In the genomic region with DNA sequence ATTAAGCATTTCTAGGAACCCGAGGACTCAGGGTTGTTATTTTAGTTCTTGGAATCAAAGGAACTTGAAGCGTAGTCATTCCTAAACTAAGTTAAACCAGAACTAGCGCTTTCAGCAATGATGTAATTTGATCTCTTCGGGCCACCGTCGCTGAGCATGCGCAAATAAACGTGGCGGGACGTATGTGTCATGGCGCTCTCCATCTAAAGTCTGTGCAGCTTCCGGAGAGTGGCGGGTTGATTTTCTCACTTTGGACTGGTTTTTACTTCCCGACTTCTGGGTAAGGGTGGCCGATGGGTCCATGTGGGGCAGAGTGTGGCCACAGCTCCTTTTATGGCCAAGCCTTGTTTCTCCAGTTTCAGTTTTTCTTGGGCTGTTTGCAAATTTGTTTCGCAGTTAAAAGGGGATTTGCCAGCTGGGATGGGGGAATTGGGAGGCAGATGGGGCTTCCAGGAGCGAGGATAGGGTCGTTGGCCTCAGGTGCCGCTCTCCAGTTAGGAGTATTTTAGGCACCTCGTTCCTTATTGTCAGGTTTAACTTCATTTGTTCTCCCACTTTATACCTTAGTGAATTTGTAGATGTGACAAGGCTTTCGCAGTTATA, we compare ENCODE assay signal across 8 cellular contexts. TPM values are rescaled to one million over a fixed set of nuclear protein-coding genes. Genes with fewer than 3 reads are reported as not detected.
DNase-seq lines count a peak whose midpoint lies in the region; TF ChIP-seq lines count a peak whose summit lies in the region.

TSS of gene CDKAL1 (plus strand) at position 163 of the 603 bp plus-strand sequence. CDS start 11,894 bp downstream, outside the sequence.

- H3K27me3 ChIP-seq in H7 (ENCODE audit: control insufficient read depth, insufficient read depth, low read length) (no peaks in the 10 kb centered on the region), neural cell (ENCODE audit: insufficient read depth, low read depth, low read length) (no peaks in the 10 kb centered on the region), stomach (no peaks in the 10 kb centered on the region)

- no peaks in the 10 kb centered on the region for H3F3A ChIP-seq in neural cell (ENCODE audit: insufficient read depth, low read length, poor library complexity, severe bottlenecking)

- TF ChIP-seq CTCF in fibroblast of villous mesenchyme (IDR thresholded peaks at IDR 0.05; ENCODE audit: insufficient read depth, low read depth, low read length) (no peak), neural cell (IDR thresholded peaks at IDR 0.05; ENCODE audit: poor library complexity, severe bottlenecking) (no peak), stomach (IDR thresholded peaks at IDR 0.05) (no peak)

- TF ChIP-seq EP300 in neural cell (conservative IDR thresholded peaks at IDR 0.05; ENCODE audit: poor library complexity, severe bottlenecking) (peak; percentile 19), stomach (IDR thresholded peaks at IDR 0.05) (no peak)

- TF ChIP-seq POLR2A in stomach (IDR thresholded peaks at IDR 0.05), result no peak

- peak within 1 kb of the TSS; percentile 94 for H2AFZ ChIP-seq in neural cell (ENCODE audit: low read depth, low read length)

- intact Hi-C loops in stomach (cut with DNase I; ENCODE audit: low total_unique reads), result no loop called here

- H3K9ac ChIP-seq in neural cell (ENCODE audit: low read length), result peak within 1 kb of the TSS; percentile 73

- H3K27ac ChIP-seq in neural cell (ENCODE audit: low read length) (peak within 1 kb of the TSS; percentile 67), stomach (peak within 1 kb of the TSS; percentile 81 to 93 (median 92))

- no peaks in the 10 kb centered on the region for H4K20me1 ChIP-seq in neural cell (ENCODE audit: insufficient read depth)

- H3K9me2 ChIP-seq in neural cell (ENCODE audit: insufficient read depth, low read length), result no peaks in the 10 kb centered on the region

- H3K4me1 ChIP-seq in stomach, result peaks cover 6 to 39% (median 25%) of the 10 kb centered on the region in 4 donors

- peak; percentile 26 for TF ChIP-seq RAD21 in neural cell (conservative IDR thresholded peaks at IDR 0.05)

- H3K9me3 ChIP-seq in neural cell (ENCODE audit: low read length), result no peaks in the 10 kb centered on the region
- no peaks in the 10 kb centered on the region for H3K9me3 ChIP-seq in stomach

- peak within 1 kb of the TSS; percentile 68 for H3K4me2 ChIP-seq in neural cell (ENCODE audit: low read length)

- WGBS in stomach, 5 donors, result 0 to 1% (median 0%) methylated on average over 21 of the region's 21 CpGs

- peaks cover 34% of the 10 kb centered on the region for H3K79me2 ChIP-seq in neural cell (replicated peaks; ENCODE audit: insufficient read depth, low read length)

- no peaks in the 10 kb centered on the region for H3K36me3 ChIP-seq in H7 (replicated peaks; ENCODE audit: control insufficient read depth, insufficient read depth, low read length)
- H3K36me3 ChIP-seq in neural cell (ENCODE audit: insufficient read depth, low read length), result no peaks in the 10 kb centered on the region
- H3K36me3 ChIP-seq in stomach, result peaks cover 0 to 16% (median 10%) of the 10 kb centered on the region in 4 donors

- H3K4me3 ChIP-seq in H7 (ENCODE audit: insufficient read depth, low read depth, low read length), result peak within 1 kb of the TSS; percentile 67
- peak within 1 kb of the TSS; percentile 100 for H3K4me3 ChIP-seq in fibroblast of villous mesenchyme (ENCODE audit: low read depth, low read length)
- H3K4me3 ChIP-seq in neural cell (ENCODE audit: low read length), result peak within 1 kb of the TSS; percentile 79
- H3K4me3 ChIP-seq in stomach, result peak within 1 kb of the TSS; percentile 72 to 87 (median 84)

- DNase-seq in ELF-1 (ENCODE audit: low read depth, low spot score), result peak; percentile 89
- DNase-seq in H7, result peak; percentile 58
- DNase-seq in M059J (ENCODE audit: low read depth), result peak; percentile 95
- peak; percentile 80 to 87 for DNase-seq in SHP77 (lab: John Stamatoyannopoulos, UW)
- DNase-seq in activated effector memory CD4-positive, alpha-beta T cell treated with Interleukin-2 at 50 U/mL for 16 hours, result peak; percentile 84
- peak; percentile 94 for DNase-seq in fibroblast of villous mesenchyme (ENCODE audit: low read depth)
- DNase-seq in stomach, result peak; percentile 92

TF ChIP-seq in neural cell, 6 proteins besides CTCF, POLR2A, EP300 and RAD21:
- TF ChIP-seq SMC3 (conservative IDR thresholded peaks at IDR 0.05; ENCODE audit: poor library complexity) (peak; percentile 44), EZH2 (IDR thresholded peaks at IDR 0.05; ENCODE audit: borderline replicate concordance, insufficient read depth, low read length, poor library complexity, severe bottlenecking) (no peak), TAF1 (IDR thresholded peaks at IDR 0.05; ENCODE audit: low read depth) (peak; percentile 52), MXI1 (conservative IDR thresholded peaks at IDR 0.05; ENCODE audit: poor library complexity, severe bottlenecking) (peak; percentile 83), POLR2AphosphoS5 (IDR thresholded peaks at IDR 0.05) (peak; percentile 77)
- TF ChIP-seq, protein P1, sequence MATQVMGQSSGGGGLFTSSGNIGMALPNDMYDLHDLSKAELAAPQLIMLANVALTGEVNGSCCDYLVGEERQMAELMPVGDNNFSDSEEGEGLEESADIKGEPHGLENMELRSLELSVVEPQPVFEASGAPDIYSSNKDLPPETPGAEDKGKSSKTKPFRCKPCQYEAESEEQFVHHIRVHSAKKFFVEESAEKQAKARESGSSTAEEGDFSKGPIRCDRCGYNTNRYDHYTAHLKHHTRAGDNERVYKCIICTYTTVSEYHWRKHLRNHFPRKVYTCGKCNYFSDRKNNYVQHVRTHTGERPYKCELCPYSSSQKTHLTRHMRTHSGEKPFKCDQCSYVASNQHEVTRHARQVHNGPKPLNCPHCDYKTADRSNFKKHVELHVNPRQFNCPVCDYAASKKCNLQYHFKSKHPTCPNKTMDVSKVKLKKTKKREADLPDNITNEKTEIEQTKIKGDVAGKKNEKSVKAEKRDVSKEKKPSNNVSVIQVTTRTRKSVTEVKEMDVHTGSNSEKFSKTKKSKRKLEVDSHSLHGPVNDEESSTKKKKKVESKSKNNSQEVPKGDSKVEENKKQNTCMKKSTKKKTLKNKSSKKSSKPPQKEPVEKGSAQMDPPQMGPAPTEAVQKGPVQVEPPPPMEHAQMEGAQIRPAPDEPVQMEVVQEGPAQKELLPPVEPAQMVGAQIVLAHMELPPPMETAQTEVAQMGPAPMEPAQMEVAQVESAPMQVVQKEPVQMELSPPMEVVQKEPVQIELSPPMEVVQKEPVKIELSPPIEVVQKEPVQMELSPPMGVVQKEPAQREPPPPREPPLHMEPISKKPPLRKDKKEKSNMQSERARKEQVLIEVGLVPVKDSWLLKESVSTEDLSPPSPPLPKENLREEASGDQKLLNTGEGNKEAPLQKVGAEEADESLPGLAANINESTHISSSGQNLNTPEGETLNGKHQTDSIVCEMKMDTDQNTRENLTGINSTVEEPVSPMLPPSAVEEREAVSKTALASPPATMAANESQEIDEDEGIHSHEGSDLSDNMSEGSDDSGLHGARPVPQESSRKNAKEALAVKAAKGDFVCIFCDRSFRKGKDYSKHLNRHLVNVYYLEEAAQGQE (IDR thresholded peaks at IDR 0.05; ENCODE audit: borderline replicate concordance), result peak; percentile 59
TF ChIP-seq in neural cell: peak in this region for 5.

RNA-seq across cellular contexts. Expression of gene CDKAL1, which starts in this region (rescaled TPM):
- 24.4 and 27.5 TPM in 2 replicates for total RNA-seq in H7 (2014; rRNA removed; shearing (Covaris generic))
- total RNA-seq in M059J (2014; rRNA removed; shearing (Covaris generic)), result 25.7 and 36.4 TPM in 2 replicates
- total RNA-seq in fibroblast of villous mesenchyme (18.0 and 26.8 TPM in 2 replicates), stomach (10 to 100 TPM in 4 of 5 donors, 1 to 10 TPM in 1; 5.2 to 36.7 (median 21.6) TPM)
- polyA plus RNA-seq in neural cell (10.7 and 11.2 TPM in 2 replicates), stomach (1 to 10 TPM; 3.4 to 4.4 (median 4.4) TPM)
- 30.9 and 34.4 TPM in 2 replicates for polyA minus RNA-seq in neural cell

Comparison
In these comparisons a context has a peak if more than half of its experiments do, and no peak if none do; other contexts are left out.
1. Peak in every context shown above with its lines: DNase-seq, H3K4me3 ChIP-seq and H3K27ac ChIP-seq.